In the genomic region with DNA sequence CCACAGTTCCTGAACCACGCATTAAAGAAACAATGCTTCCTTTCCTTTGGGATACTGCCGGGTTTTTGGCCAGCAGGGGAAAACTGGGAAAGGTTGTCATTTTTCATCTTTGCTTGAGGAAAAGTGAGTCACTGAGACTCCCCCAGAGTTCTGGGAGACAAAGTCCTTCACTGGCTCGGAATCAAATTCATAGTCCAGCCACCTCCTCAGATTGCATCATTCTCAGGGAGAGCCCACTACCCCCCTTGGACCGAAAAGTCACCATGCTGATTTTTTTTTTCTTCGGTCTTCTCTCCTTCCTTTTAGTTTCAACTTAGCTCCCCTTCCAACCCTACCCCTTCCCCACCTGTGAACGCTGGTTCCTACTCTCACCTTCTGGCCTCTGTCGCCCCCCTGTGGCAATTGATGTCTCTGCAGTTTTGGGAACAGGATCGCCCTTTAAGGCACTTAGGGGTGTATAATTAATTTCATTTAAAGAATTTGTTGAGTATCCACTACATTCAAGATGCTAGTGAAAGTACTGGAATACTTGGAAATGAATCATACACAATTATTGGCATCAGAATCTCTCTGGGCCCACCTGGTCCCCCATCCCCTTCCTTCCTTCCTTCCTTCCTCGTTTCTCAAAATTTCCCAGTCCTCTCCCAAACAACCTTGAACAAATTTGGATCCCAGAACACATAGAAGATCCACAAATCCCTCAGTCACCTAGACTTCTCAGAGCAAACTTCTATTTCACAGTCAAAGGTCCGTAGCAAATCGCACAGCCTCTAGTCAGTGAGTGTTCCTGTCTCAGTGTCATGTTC, we compare ENCODE assay signal across 9 cellular contexts. TPM values are rescaled to one million over a fixed set of nuclear protein-coding genes. Genes with fewer than 3 reads are reported as not detected.
DNase-seq lines count a peak whose midpoint lies in the region; ATAC-seq and TF ChIP-seq lines count a peak whose summit lies in the region.
"Had no signal": no experiment of that assay in that cellular context is flagged by ENCODE, and none has a peak within 500 bp of the region (broad histone marks: within the 10 kb centered on the region; RNA-seq: fewer than 3 reads in every experiment).

No MANE protein-coding gene starts in this region.

- intact Hi-C loops in HCT116 (cut with micrococcal nuclease): loop anchor here (1.0 to 10.0 kb wide), 4 partner anchors 51 to 793 kb away; no protein-coding TSS in a partner anchor

- H3K4me3 ChIP-seq in HCT116 (replicated peaks in 1 of 2; ENCODE audit: low read depth in 1 of 2, low read length in 2 of 2): no peak overlapping the region
- H3K4me3 ChIP-seq: SK-N-MC had no signal

- RAD21 ChIA-PET in HCT116 (lab: Charles Lee; ENCODE audit: low non-redundant PET in 1 of 2, low total read pairs in 2 of 2, uncharacterized antibody in 2 of 2, unreplicated experiment in 2 of 2): interaction anchor here in 1 of 2 experiments (0.6 kb wide), 1 partner anchor 78 kb away, joined by 3 read pairs; no protein-coding TSS in a partner anchor

- H3K9me3 Mint-ChIP-seq in activated naive CD8-positive, alpha-beta T cell treated with anti-CD3 and anti-CD28 coated beads, Interleukin-2, amount 50 U/mL, for 24 hours: no peaks in the 10 kb centered on the region

- H3K27ac Mint-ChIP-seq in activated naive CD8-positive, alpha-beta T cell treated with anti-CD3 and anti-CD28 coated beads, Interleukin-2, amount 50 U/mL, for 24 hours: no peak overlapping the region

- H3K9me2 ChIP-seq in HCT116 (ENCODE audit: insufficient read depth): no peaks in the 10 kb centered on the region

- DNase-seq in CMK (ENCODE audit: low read depth) (peak; percentile 47), HCT116 (ENCODE audit: low read depth, low spot score) (peak; percentile 21), RKO (ENCODE audit: low spot score) (peak; percentile 10), iris pigment epithelial cell (ENCODE audit: low read depth) (peak; percentile 8), dedifferentiated amniotic fluid mesenchymal stem cell (ENCODE audit: extremely low spot score) (no peak), MV-4-11 (lab: John Stamatoyannopoulos, UW) (no peak)
- peak; percentile 71 for DNase-seq in activated naive CD8-positive, alpha-beta T cell treated with anti-CD3 and anti-CD28 coated beads, Interleukin-2, amount 50 U/mL, for 24 hours
- peak; percentile 42 to 54 for DNase-seq in stimulated activated CD4-positive, alpha-beta T cell treated with anti-CD3 and anti-CD28 coated beads, Interleukin-4, amount 100 ng/mL, for 48 hours (ENCODE audit: low read depth in 2 of 2)

- H2AFZ ChIP-seq in HCT116 (ENCODE audit: low read depth, low read length, poor library complexity, severe bottlenecking): no peak overlapping the region

- peaks cover 15% of the 10 kb centered on the region; the same call in 1 of the 2 replicates for H3K27me3 ChIP-seq in HCT116 (ENCODE audit: insufficient read depth, low read length)

- H3K79me2 ChIP-seq in HCT116 (ENCODE audit: insufficient read depth, low read length): no peaks in the 10 kb centered on the region

- peaks cover 19% of the 10 kb centered on the region for H3K4me1 Mint-ChIP-seq in activated naive CD8-positive, alpha-beta T cell treated with anti-CD3 and anti-CD28 coated beads, Interleukin-2, amount 50 U/mL, for 24 hours

- TF ChIP-seq RAD21 in HCT116 (IDR thresholded peaks at IDR 0.05; ENCODE audit: low read depth): peak; percentile 83

- H3K27me3 Mint-ChIP-seq in activated naive CD8-positive, alpha-beta T cell treated with anti-CD3 and anti-CD28 coated beads, Interleukin-2, amount 50 U/mL, for 24 hours: peaks cover 54% of the 10 kb centered on the region

- TF ChIP-seq CTCF in HCT116 (IDR thresholded peaks at IDR 0.05 in 2 of 3, conservative IDR thresholded peaks at IDR 0.05 in 1 of 3; ENCODE audit: borderline replicate concordance in 1 of 3, insufficient read depth in 1 of 3, low read depth in 2 of 3, low read length in 2 of 3): peak; percentile 87 to 94 (median 88)

- H3K4me3 Mint-ChIP-seq in activated naive CD8-positive, alpha-beta T cell treated with anti-CD3 and anti-CD28 coated beads, Interleukin-2, amount 50 U/mL, for 24 hours: no peak overlapping the region

- no peak overlapping the region for H3K27ac ChIP-seq in HCT116 (ENCODE audit: low read depth, low read length)
- H3K27ac ChIP-seq: SK-N-MC had no signal

- H3K9ac ChIP-seq in HCT116 (ENCODE audit: low read length): no peak overlapping the region

- H3K4me1 ChIP-seq in HCT116 (ENCODE audit: control insufficient read depth in 1 of 2, insufficient read depth in 2 of 2, low read length in 2 of 2): no peaks in the 10 kb centered on the region

- no peak overlapping the region for H3K4me2 ChIP-seq in HCT116 (ENCODE audit: low read length)

- CTCF ChIA-PET in HCT116 (lab: Charles Lee): interaction anchor here (0.7 to 2.3 kb wide), 10 partner anchors 9 to 796 kb away, joined by 3 to 39 read pairs (median 7); no protein-coding TSS in a partner anchor

- TF ChIP-seq POLR2A in HCT116 (IDR thresholded peaks at IDR 0.05; ENCODE audit: borderline replicate concordance, extremely low read depth, insufficient read depth, insufficient read length): no peak

- H3K36me3 Mint-ChIP-seq in activated naive CD8-positive, alpha-beta T cell treated with anti-CD3 and anti-CD28 coated beads, Interleukin-2, amount 50 U/mL, for 24 hours (ENCODE audit: low read depth): no peaks in the 10 kb centered on the region

- peak; percentile 81 for ATAC-seq in HCT116
- no peak for ATAC-seq in activated naive CD8-positive, alpha-beta T cell treated with anti-CD3 and anti-CD28 coated beads, Interleukin-2, amount 50 U/mL, for 24 hours

- no peaks in the 10 kb centered on the region for H3K36me3 ChIP-seq in HCT116 (ENCODE audit: control insufficient read depth in 1 of 2, insufficient read depth in 2 of 2, low read length in 2 of 2)

- no peaks in the 10 kb centered on the region for H4K20me1 ChIP-seq in HCT116 (ENCODE audit: insufficient read depth)

- no peaks in the 10 kb centered on the region for H3K9me3 ChIP-seq in HCT116 (ENCODE audit: control insufficient read depth in 1 of 2, insufficient read depth in 1 of 2, low read depth in 1 of 2, low read length in 2 of 2)

- no TSS peak for BruUV-seq in HCT116 (replicated peaks; lab: Mats Ljungman, UMichigan)

- POLR2A ChIA-PET in HCT116 (lab: Charles Lee): interaction anchor here (0.6 kb wide), 1 partner anchor 188 kb away, joined by 4 read pairs; no protein-coding TSS in a partner anchor

TF ChIP-seq in HCT116, 20 proteins besides CTCF, POLR2A, EP300 and RAD21:
- TF ChIP-seq SIN3A (IDR thresholded peaks at IDR 0.05; ENCODE audit: low read depth): no peak
- no peak for TF ChIP-seq FOSL1 (IDR thresholded peaks at IDR 0.05; ENCODE audit: low read depth)
- TF ChIP-seq, protein P1, sequence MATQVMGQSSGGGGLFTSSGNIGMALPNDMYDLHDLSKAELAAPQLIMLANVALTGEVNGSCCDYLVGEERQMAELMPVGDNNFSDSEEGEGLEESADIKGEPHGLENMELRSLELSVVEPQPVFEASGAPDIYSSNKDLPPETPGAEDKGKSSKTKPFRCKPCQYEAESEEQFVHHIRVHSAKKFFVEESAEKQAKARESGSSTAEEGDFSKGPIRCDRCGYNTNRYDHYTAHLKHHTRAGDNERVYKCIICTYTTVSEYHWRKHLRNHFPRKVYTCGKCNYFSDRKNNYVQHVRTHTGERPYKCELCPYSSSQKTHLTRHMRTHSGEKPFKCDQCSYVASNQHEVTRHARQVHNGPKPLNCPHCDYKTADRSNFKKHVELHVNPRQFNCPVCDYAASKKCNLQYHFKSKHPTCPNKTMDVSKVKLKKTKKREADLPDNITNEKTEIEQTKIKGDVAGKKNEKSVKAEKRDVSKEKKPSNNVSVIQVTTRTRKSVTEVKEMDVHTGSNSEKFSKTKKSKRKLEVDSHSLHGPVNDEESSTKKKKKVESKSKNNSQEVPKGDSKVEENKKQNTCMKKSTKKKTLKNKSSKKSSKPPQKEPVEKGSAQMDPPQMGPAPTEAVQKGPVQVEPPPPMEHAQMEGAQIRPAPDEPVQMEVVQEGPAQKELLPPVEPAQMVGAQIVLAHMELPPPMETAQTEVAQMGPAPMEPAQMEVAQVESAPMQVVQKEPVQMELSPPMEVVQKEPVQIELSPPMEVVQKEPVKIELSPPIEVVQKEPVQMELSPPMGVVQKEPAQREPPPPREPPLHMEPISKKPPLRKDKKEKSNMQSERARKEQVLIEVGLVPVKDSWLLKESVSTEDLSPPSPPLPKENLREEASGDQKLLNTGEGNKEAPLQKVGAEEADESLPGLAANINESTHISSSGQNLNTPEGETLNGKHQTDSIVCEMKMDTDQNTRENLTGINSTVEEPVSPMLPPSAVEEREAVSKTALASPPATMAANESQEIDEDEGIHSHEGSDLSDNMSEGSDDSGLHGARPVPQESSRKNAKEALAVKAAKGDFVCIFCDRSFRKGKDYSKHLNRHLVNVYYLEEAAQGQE (IDR thresholded peaks at IDR 0.05; ENCODE audit: low read depth): no peak
- TF ChIP-seq YY1 (IDR thresholded peaks at IDR 0.05; ENCODE audit: extremely low read depth, insufficient replicate concordance, low read depth, low read length): peak; percentile 34
- TF ChIP-seq SRF (IDR thresholded peaks at IDR 0.05; ENCODE audit: low read depth): no peak
- TF ChIP-seq ZBTB33 (IDR thresholded peaks at IDR 0.05; ENCODE audit: extremely low read depth, insufficient replicate concordance, low read length): no peak

RNA-seq across cellular contexts. Expression of gene ACKR1, which starts 6.9 kb away (rescaled TPM):
- not detected for total RNA-seq in HCT116 (2021; ENCODE audit: unreplicated experiment)
- not detected in 2 replicates for polyA plus RNA-seq in HCT116 (2012)

RNA-seq across cellular contexts. Expression of gene CADM3, which starts 40.1 kb away (rescaled TPM):
- not detected for total RNA-seq in HCT116 (2021; ENCODE audit: unreplicated experiment)
- polyA plus RNA-seq in HCT116 (2012): not detected in 2 replicates

Comparison
In these comparisons a context has a peak if more than half of its experiments do, and no peak if none do; other contexts are left out.
1. DNase-seq: peak in CMK (single experiment), HCT116 (single experiment), RKO (single experiment), activated naive CD8-positive, alpha-beta T cell treated with anti-CD3 and anti-CD28 coated beads, Interleukin-2, amount 50 U/mL, for 24 hours (single experiment), iris pigment epithelial cell (single experiment) and stimulated activated CD4-positive, alpha-beta T cell treated with anti-CD3 and anti-CD28 coated beads, Interleukin-4, amount 100 ng/mL, for 48 hours (2 of 2); none in dedifferentiated amniotic fluid mesenchymal stem cell (single experiment) and MV-4-11 (single experiment).